Comparison of ENCODE assay signal across 8 cellular contexts in the genomic region with DNA sequence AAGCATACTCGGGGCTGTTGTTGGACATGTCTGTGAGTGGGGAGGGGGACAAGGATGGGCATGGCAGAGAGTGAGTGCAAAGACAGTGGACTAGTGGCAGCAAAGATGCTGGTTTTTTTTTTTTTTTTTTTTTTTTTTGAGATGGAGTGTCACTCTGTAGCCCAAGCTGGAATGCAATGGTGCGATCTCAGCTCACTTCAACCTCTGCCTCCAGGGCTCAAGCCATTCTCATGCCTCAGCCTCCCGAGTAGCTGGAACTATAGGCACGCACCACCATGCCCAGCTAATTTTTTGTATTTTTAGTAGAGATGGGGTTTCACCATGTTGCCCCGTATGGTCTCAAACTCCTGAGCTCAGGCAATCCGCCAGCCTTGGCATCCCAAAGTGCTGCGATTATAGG. TPM values are rescaled to one million over a fixed set of nuclear protein-coding genes. Genes with fewer than 3 reads are reported as not detected.
A peak's percentile ranks its signal among the peaks of the same experiment; 100 is the strongest.
DNase-seq lines count a peak whose midpoint lies in the region; ATAC-seq and TF ChIP-seq lines count a peak whose summit lies in the region.
"Not testable (repeated sequence)": the region's sequence is repeated elsewhere in the genome, so short reads cannot be mapped to it uniquely, and the experiment has no call there.

No MANE protein-coding gene starts in this region.

- peaks cover 13% of the 10 kb centered on the region for H3K27me3 Mint-ChIP-seq in endothelial cell (ENCODE audit: unreplicated experiment)
- H3K27me3 Mint-ChIP-seq in stimulated activated naive B cell treated with anti-CD40 and anti-IgM and Interleukin-4, amounts not matched to agents 10 μg/mL and 1 μg/mL and 100 μg/mL, for 72 hours: not testable (repeated sequence)

- H2BK12ac ChIP-seq in trophoblast cell (ENCODE audit: low read length): peak overlapping the region; percentile 83

- H3K4ac ChIP-seq in trophoblast cell (ENCODE audit: low read depth, low read length): peak overlapping the region; percentile 18

- peak overlapping the region; percentile 99 for H3K27ac Mint-ChIP-seq in endothelial cell (ENCODE audit: unreplicated experiment)
- H3K27ac Mint-ChIP-seq in stimulated activated naive B cell treated with anti-CD40 and anti-IgM and Interleukin-4, amounts not matched to agents 10 μg/mL and 1 μg/mL and 100 μg/mL, for 72 hours: peak overlapping the region; percentile 85

- not testable (repeated sequence) for TF ChIP-seq POLR2A in uterus (IDR thresholded peaks at IDR 0.05)

- H3K36me3 Mint-ChIP-seq in endothelial cell (ENCODE audit: low read depth, unreplicated experiment): peaks cover 12% of the 10 kb centered on the region
- peaks cover 18 to 41% of the 10 kb centered on the region in 2 donors for H3K36me3 Mint-ChIP-seq in stimulated activated naive B cell treated with anti-CD40 and anti-IgM and Interleukin-4, amounts not matched to agents 10 μg/mL and 1 μg/mL and 100 μg/mL, for 72 hours

- H3K27me3 ChIP-seq in HUES48 (ENCODE audit: control insufficient read depth, insufficient read depth, low read length); left ventricle myocardium inferior (ENCODE audit: low read depth); lower lobe of right lung (ENCODE audit: low read depth); trophoblast cell (ENCODE audit: insufficient read depth, low read length); uterus: not testable (repeated sequence)

- 0 out of 2 replicates have a peak overlapping the region, but pooled peaks have one; percentile 10 for H3K4me3 ChIP-seq in HUES48 (ENCODE audit: low read depth, low read length)
- H3K4me3 ChIP-seq in left ventricle myocardium inferior; lower lobe of right lung; trophoblast cell (ENCODE audit: low read depth, low read length); uterus: not testable (repeated sequence)

- H3K27ac ChIP-seq in HUES48 (ENCODE audit: low read depth, low read length): peak overlapping the region; percentile 84
- peak overlapping the region; percentile 93 for H3K27ac ChIP-seq in angular gyrus (ENCODE audit: low read depth, low read length)
- peak overlapping the region; percentile 89 for H3K27ac ChIP-seq in left ventricle myocardium inferior (replicated peaks)
- peak overlapping the region; percentile 69 for H3K27ac ChIP-seq in lower lobe of right lung
- H3K27ac ChIP-seq in trophoblast cell (ENCODE audit: low read depth, low read length): peak overlapping the region; percentile 87
- H3K27ac ChIP-seq in uterus: peak overlapping the region; percentile 47 to 74

- not testable (repeated sequence) for H3K9me3 ChIP-seq in HUES48 (ENCODE audit: control insufficient read depth, insufficient read depth, low read length); left ventricle myocardium inferior (replicated peaks); lower lobe of right lung; trophoblast cell (ENCODE audit: insufficient read depth, low read depth, low read length); uterus

- not testable (repeated sequence) for H3K9me3 Mint-ChIP-seq in endothelial cell (ENCODE audit: unreplicated experiment); stimulated activated naive B cell treated with anti-CD40 and anti-IgM and Interleukin-4, amounts not matched to agents 10 μg/mL and 1 μg/mL and 100 μg/mL, for 72 hours

- intact Hi-C loops in left ventricle myocardium inferior (cut with micrococcal nuclease); lower lobe of right lung (cut with DNase I); uterus (cut with DNase I; ENCODE audit: low total_unique reads): not testable (repeated sequence)

- H2BK5ac ChIP-seq in trophoblast cell (ENCODE audit: low read depth, low read length, poor library complexity): peak overlapping the region; percentile 95

- not testable (repeated sequence) for H3K9ac ChIP-seq in HUES48 (ENCODE audit: low read depth, low read length); trophoblast cell (ENCODE audit: low read length)

- H3K4me3 Mint-ChIP-seq in endothelial cell (ENCODE audit: unreplicated experiment): peak overlapping the region; percentile 64
- not testable (repeated sequence) for H3K4me3 Mint-ChIP-seq in stimulated activated naive B cell treated with anti-CD40 and anti-IgM and Interleukin-4, amounts not matched to agents 10 μg/mL and 1 μg/mL and 100 μg/mL, for 72 hours

- H3K23ac ChIP-seq in trophoblast cell (ENCODE audit: low read length): not testable (repeated sequence)

- H3K4me1 ChIP-seq in HUES48 (ENCODE audit: control insufficient read depth, insufficient read depth, low read length): peaks cover 49% of the 10 kb centered on the region
- peaks cover 58% of the 10 kb centered on the region for H3K4me1 ChIP-seq in left ventricle myocardium inferior
- H3K4me1 ChIP-seq in lower lobe of right lung: peaks cover 56% of the 10 kb centered on the region
- H3K4me1 ChIP-seq in trophoblast cell (ENCODE audit: control insufficient read depth in 1 of 2, insufficient read depth in 2 of 2, low read length in 2 of 2): peaks cover 50 to 63% of the 10 kb centered on the region in 2 experiments
- H3K4me1 ChIP-seq in uterus: not testable (repeated sequence)

- H3K4me2 ChIP-seq in trophoblast cell (ENCODE audit: low read length): not testable (repeated sequence)

- peak overlapping the region; percentile 83 for H2AK5ac ChIP-seq in trophoblast cell (ENCODE audit: low read length)

- peak overlapping the region; percentile 57 for H3K14ac ChIP-seq in trophoblast cell (ENCODE audit: low read length)

- not testable (repeated sequence) for H3K36me3 ChIP-seq in HUES48 (ENCODE audit: control insufficient read depth, insufficient read depth, low read length); uterus
- peaks cover 11% of the 10 kb centered on the region for H3K36me3 ChIP-seq in left ventricle myocardium inferior
- H3K36me3 ChIP-seq in lower lobe of right lung: peaks cover 17% of the 10 kb centered on the region
- peaks cover 6 to 20% of the 10 kb centered on the region in 2 experiments for H3K36me3 ChIP-seq in trophoblast cell (ENCODE audit: control insufficient read depth in 1 of 2, insufficient read depth in 2 of 2, low read length in 2 of 2)

- not testable (repeated sequence) for ATAC-seq in lower lobe of right lung; stimulated activated naive B cell treated with anti-CD40 and anti-IgM and Interleukin-4, amounts not matched to agents 10 μg/mL and 1 μg/mL and 100 μg/mL, for 72 hours (replicated peaks)

- peak overlapping the region; percentile 91 for H4K91ac ChIP-seq in trophoblast cell (ENCODE audit: low read depth, low read length)

- H4K8ac ChIP-seq in trophoblast cell (ENCODE audit: low read depth, low read length): peak overlapping the region; percentile 11

- peak overlapping the region; percentile 60 for H2BK120ac ChIP-seq in trophoblast cell (ENCODE audit: insufficient read depth, low read length, poor library complexity)

- DNase-seq in endothelial cell (ENCODE audit: low spot score); left ventricle myocardium inferior; lower lobe of right lung; stimulated activated naive B cell treated with anti-CD40 and anti-IgM and Interleukin-4, amounts not matched to agents 10 μg/mL and 1 μg/mL and 100 μg/mL, for 72 hours; uterus: not testable (repeated sequence)
- peak; percentile 66 to 80 for DNase-seq in trophoblast cell

- H3K18ac ChIP-seq in trophoblast cell (ENCODE audit: low read length): peak overlapping the region; percentile 20

- peaks cover 58% of the 10 kb centered on the region for H3K4me1 Mint-ChIP-seq in endothelial cell (ENCODE audit: unreplicated experiment)
- peaks cover 16 to 25% of the 10 kb centered on the region in 2 donors for H3K4me1 Mint-ChIP-seq in stimulated activated naive B cell treated with anti-CD40 and anti-IgM and Interleukin-4, amounts not matched to agents 10 μg/mL and 1 μg/mL and 100 μg/mL, for 72 hours

- H3K79me1 ChIP-seq in trophoblast cell (ENCODE audit: low read length): peaks cover 59% of the 10 kb centered on the region

- not testable (repeated sequence) for H4K12ac ChIP-seq in trophoblast cell (ENCODE audit: low read depth, low read length)

- H2AFZ ChIP-seq in trophoblast cell (ENCODE audit: insufficient read depth, low read length, poor library complexity): peak overlapping the region; percentile 17

- not testable (repeated sequence) for TF ChIP-seq CTCF in endothelial cell (IDR thresholded peaks at IDR 0.05; ENCODE audit: unreplicated experiment); left ventricle myocardium inferior (IDR thresholded peaks at IDR 0.05; ENCODE audit: borderline replicate concordance); lower lobe of right lung (IDR thresholded peaks at IDR 0.05); uterus (IDR thresholded peaks at IDR 0.05)

- WGBS in trophoblast cell (ENCODE audit: extremely low coverage, insufficient coverage, insufficient read length): no CpG with 5 or more reads among the region's 7 CpGs

- H3K79me2 ChIP-seq in trophoblast cell (ENCODE audit: control insufficient read depth, insufficient read depth, low read length, poor library complexity): peaks cover 27% of the 10 kb centered on the region

RNA-seq across cellular contexts. Expression of a gene that starts 24.2 kb away (rescaled TPM):
- total RNA-seq in endothelial cell (ENCODE audit: unreplicated experiment) (176 TPM), left ventricle myocardium inferior (50.9 TPM), lower lobe of right lung (155 TPM), uterus (10 to 100 TPM; 17.9 to 99.2 (median 27.9) TPM)
- polyA plus RNA-seq in trophoblast cell (2013): 54.5 and 55.2 TPM in 2 replicates

RNA-seq across cellular contexts. Expression of a gene that starts 42.0 kb away (rescaled TPM):
- total RNA-seq in endothelial cell (ENCODE audit: unreplicated experiment) (2.3 TPM), left ventricle myocardium inferior (0.80 TPM), lower lobe of right lung (2.2 TPM), uterus (1 to 10 TPM in 3 of 4 donors, not detected in 1; 2.9 to 6.6 (median 3.5) TPM)
- polyA plus RNA-seq in trophoblast cell (2013): 0.47 and 0.49 TPM in 2 replicates

RNA-seq across cellular contexts. Expression of a gene that starts 45.6 kb away (rescaled TPM):
- total RNA-seq in endothelial cell (ENCODE audit: unreplicated experiment): 1.2 TPM
- 1.5 TPM for total RNA-seq in left ventricle myocardium inferior
- 0.71 TPM for total RNA-seq in lower lobe of right lung
- polyA plus RNA-seq in trophoblast cell (2013): 0.22 and 0.34 TPM in 2 replicates
- total RNA-seq in uterus: under 1 TPM in 2 of 4 donors, not detected in 2; 0.79 to 0.83 TPM

RNA-seq across cellular contexts. Expression of a gene that starts 50.4 kb away (rescaled TPM):
- 86.5 TPM for total RNA-seq in endothelial cell (ENCODE audit: unreplicated experiment)
- 11.2 TPM for total RNA-seq in left ventricle myocardium inferior
- total RNA-seq in lower lobe of right lung: 38.4 TPM
- 40.7 and 43.6 TPM in 2 replicates for polyA plus RNA-seq in trophoblast cell (2013)
- 10 to 100 TPM in 3 of 4 donors, 1 to 10 TPM in 1; 10.0 to 54.3 (median 25.1) TPM for total RNA-seq in uterus
